In genomic region chr18:74252032-74252380, GRCh38 we compare ENCODE assay signal across 11 cellular contexts. TPM values are rescaled to one million over a fixed set of nuclear protein-coding genes. Genes with fewer than 3 reads are reported as not detected.
DNase-seq lines count a peak whose midpoint lies in the region; ATAC-seq and TF ChIP-seq lines count a peak whose summit lies in the region.
"Had no signal": no experiment of that assay in that cellular context is flagged by ENCODE, and none has a peak within 500 bp of the region (broad histone marks: within the 10 kb centered on the region; RNA-seq: fewer than 3 reads in every experiment).

No MANE protein-coding gene starts in this region.

- CTCF ChIA-PET in activated CD4-positive, alpha-beta T cell treated with anti-CD3 and anti-CD28 coated beads for 36 hours (lab: Charles Lee): interaction anchor here (0.9 kb wide), 1 partner anchor 12 kb away, joined by 3 read pairs; no protein-coding TSS in a partner anchor

- peaks cover 21% of the 10 kb centered on the region for H3K4me1 ChIP-seq in smooth muscle cell (ENCODE audit: low read depth)
- H3K4me1 ChIP-seq: uterus had no signal

- H4K20me1 ChIP-seq in smooth muscle cell (ENCODE audit: low read depth): no peaks in the 10 kb centered on the region

- H3K36me3 ChIP-seq in smooth muscle cell (ENCODE audit: low read depth): no peaks in the 10 kb centered on the region
- H3K36me3 ChIP-seq: uterus had no signal

- peak; percentile 51 for DNase-seq in activated CD4-positive, alpha-beta T cell treated with anti-CD3 and anti-CD28 coated beads for 36 hours
- no peak for DNase-seq in activated CD4-positive, alpha-beta T cell treated with anti-CD3 and anti-CD28 coated beads for 1 hour
- DNase-seq in OCI-M1 (lab: John Stamatoyannopoulos, UW) (peak; percentile 53), fibroblast of mammary gland (ENCODE audit: low read depth) (peak; percentile 85), smooth muscle cell (lab: John Stamatoyannopoulos, UW; ENCODE audit: unreplicated experiment) (no peak), head of caudate nucleus (no peak), NCI-H2171 treated with DMSO at 0.1 percent for 48 hours (lab: John Stamatoyannopoulos, UW) (no peak)
- DNase-seq: activated naive CD4-positive, alpha-beta T cell treated with anti-CD3 and anti-CD28 coated beads, Interleukin-2, amount 10 ng/mL, durations not matched to agents 7 days and 5 days; NCI-H2227 treated with DMSO at 0.1 percent for 48 hours had no signal

- H3K27me3 Mint-ChIP-seq in activated CD4-positive, alpha-beta T cell treated with anti-CD3 and anti-CD28 coated beads for 36 hours: no peaks in the 10 kb centered on the region
- H3K27me3 Mint-ChIP-seq: activated naive CD4-positive, alpha-beta T cell treated with anti-CD3 and anti-CD28 coated beads, Interleukin-2, amount 10 ng/mL, durations not matched to agents 7 days and 5 days had no signal

- intact Hi-C loops in activated CD4-positive, alpha-beta T cell treated with anti-CD3 and anti-CD28 coated beads for 36 hours (cut with DNase I, micrococcal nuclease): no loop called here
- intact Hi-C loops in head of caudate nucleus (cut with DNase I): no loop called here

- ATAC-seq in activated CD4-positive, alpha-beta T cell treated with anti-CD3 and anti-CD28 coated beads for 36 hours: peak; percentile 75
- ATAC-seq in GM21381 (IDR thresholded peaks at IDR 0.05; ENCODE audit: unreplicated experiment): no peak

- H3K4me2 ChIP-seq in smooth muscle cell: peak overlapping the region; percentile 5

- peak overlapping the region; percentile 62 for H3K27ac ChIP-seq in smooth muscle cell (ENCODE audit: low read depth)

- H3K27me3 ChIP-seq in smooth muscle cell (ENCODE audit: low read depth): no peaks in the 10 kb centered on the region
- H3K27me3 ChIP-seq: uterus had no signal

- H3K4me3 Mint-ChIP-seq in activated CD4-positive, alpha-beta T cell treated with anti-CD3 and anti-CD28 coated beads for 36 hours: no peak overlapping the region
- H3K4me3 Mint-ChIP-seq: activated naive CD4-positive, alpha-beta T cell treated with anti-CD3 and anti-CD28 coated beads, Interleukin-2, amount 10 ng/mL, durations not matched to agents 7 days and 5 days had no signal

- no peaks in the 10 kb centered on the region for H3K9me3 ChIP-seq in smooth muscle cell (replicated peaks; ENCODE audit: low read depth)
- H3K9me3 ChIP-seq: uterus had no signal

- 39% methylated on average over 4 of the region's 4 CpGs for WGBS in smooth muscle cell (ENCODE audit: low lambda C conversion rate)

- no peak overlapping the region for H2AFZ ChIP-seq in smooth muscle cell (ENCODE audit: low read depth)

- POLR2A ChIA-PET in activated CD4-positive, alpha-beta T cell treated with anti-CD3 and anti-CD28 coated beads for 36 hours (lab: Charles Lee): no interaction called here

- no peak overlapping the region for H3K27ac Mint-ChIP-seq in activated CD4-positive, alpha-beta T cell treated with anti-CD3 and anti-CD28 coated beads for 36 hours
- H3K27ac Mint-ChIP-seq: activated naive CD4-positive, alpha-beta T cell treated with anti-CD3 and anti-CD28 coated beads, Interleukin-2, amount 10 ng/mL, durations not matched to agents 7 days and 5 days had no signal

- H3K79me2 ChIP-seq in smooth muscle cell (ENCODE audit: low read depth): no peaks in the 10 kb centered on the region

- H3K9me3 Mint-ChIP-seq in activated CD4-positive, alpha-beta T cell treated with anti-CD3 and anti-CD28 coated beads for 36 hours (ENCODE audit: low read depth): no peaks in the 10 kb centered on the region
- H3K9me3 Mint-ChIP-seq: activated naive CD4-positive, alpha-beta T cell treated with anti-CD3 and anti-CD28 coated beads, Interleukin-2, amount 10 ng/mL, durations not matched to agents 7 days and 5 days had no signal

- H3K36me3 Mint-ChIP-seq in activated CD4-positive, alpha-beta T cell treated with anti-CD3 and anti-CD28 coated beads for 36 hours (ENCODE audit: low read depth): peaks cover 12% of the 10 kb centered on the region
- H3K36me3 Mint-ChIP-seq: activated naive CD4-positive, alpha-beta T cell treated with anti-CD3 and anti-CD28 coated beads, Interleukin-2, amount 10 ng/mL, durations not matched to agents 7 days and 5 days had no signal

- H3K4me3 ChIP-seq in fibroblast of mammary gland (ENCODE audit: control insufficient read depth, low read depth, low read length): no peak overlapping the region
- no peak overlapping the region for H3K4me3 ChIP-seq in smooth muscle cell
- H3K4me3 ChIP-seq: uterus had no signal

- no peak overlapping the region for H3K9ac ChIP-seq in smooth muscle cell (ENCODE audit: low read depth)

- TF ChIP-seq CTCF in fibroblast of mammary gland (conservative IDR thresholded peaks at IDR 0.05; ENCODE audit: control insufficient read depth, insufficient read depth, low read depth, low read length) (no peak), smooth muscle cell (IDR thresholded peaks at IDR 0.05; ENCODE audit: borderline replicate concordance, insufficient read depth, poor library complexity, severe bottlenecking) (no peak)

- H3K4me1 Mint-ChIP-seq in activated CD4-positive, alpha-beta T cell treated with anti-CD3 and anti-CD28 coated beads for 36 hours: peaks cover 16% of the 10 kb centered on the region

- H3F3A ChIP-seq in smooth muscle cell (ENCODE audit: low read depth): peaks cover 35% of the 10 kb centered on the region

RNA-seq across cellular contexts. Expression of gene CYB5A, which starts 39.8 kb away (rescaled TPM):
- total RNA-seq in activated CD4-positive, alpha-beta T cell treated with anti-CD3 and anti-CD28 coated beads for 36 hours: 10 to 100 TPM; 53.1 to 61.4 TPM
- 52.8 and 61.5 TPM in 2 replicates for total RNA-seq in smooth muscle cell
- polyA plus RNA-seq in smooth muscle cell: 77.6 and 83.2 TPM in 2 replicates

Comparison
In these comparisons a context has a peak if more than half of its experiments do, and no peak if none do; other contexts are left out.
1. DNase-seq: peak in activated CD4-positive, alpha-beta T cell treated with anti-CD3 and anti-CD28 coated beads for 36 hours (single experiment), OCI-M1 (single experiment) and fibroblast of mammary gland (single experiment); none in activated CD4-positive, alpha-beta T cell treated with anti-CD3 and anti-CD28 coated beads for 1 hour (single experiment), smooth muscle cell (single experiment), head of caudate nucleus (0 of 42) and NCI-H2171 treated with DMSO at 0.1 percent for 48 hours (single experiment).